In the genomic region with DNA sequence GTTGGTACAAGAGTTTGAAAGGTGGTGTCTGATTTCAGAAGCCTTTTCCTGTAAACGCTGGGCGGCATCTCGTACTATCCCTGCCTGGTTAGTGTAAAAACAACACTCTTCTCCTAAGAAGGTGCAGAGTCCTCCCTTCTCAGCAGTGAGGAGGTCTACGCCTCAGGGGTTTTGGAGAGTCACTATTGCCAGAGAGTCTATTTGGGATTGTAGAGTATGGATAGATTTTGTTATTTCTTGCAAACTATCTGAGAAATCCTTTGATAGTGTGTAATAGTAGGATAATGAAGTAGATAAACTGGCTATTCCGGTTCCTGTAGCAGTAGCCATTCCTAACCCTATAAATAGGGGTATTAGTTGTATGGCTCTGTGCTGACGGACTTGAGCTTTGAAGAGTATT, we compare ENCODE assay signal across 9 cellular contexts. TPM values are rescaled to one million over a fixed set of nuclear protein-coding genes. Genes with fewer than 3 reads are reported as not detected.
"Had no signal": no experiment of that assay in that cellular context is flagged by ENCODE, and none has a peak within 500 bp of the region (broad histone marks: within the 10 kb centered on the region; RNA-seq: fewer than 3 reads in every experiment).

No MANE protein-coding gene starts in this region.

RNA-seq across cellular contexts. Expression of gene IGSF6, which starts 21.5 kb away (rescaled TPM):
- total RNA-seq: activated T-helper 2 cell treated with anti-CD3 and anti-CD28 coated beads, Interferon-gamma antibody, Interleukin-2, Interleukin-4, amounts not matched to agents 10 μg/mL and 5 μg/mL and 100 μg/mL, durations not matched to agents 14 hours and 24 hours and 36 hours; astrocyte; MCF 10A; SK-MEL-5; WTC11 had no signal

RNA-seq across cellular contexts. Expression of gene OTOA, which starts 32.9 kb away (rescaled TPM):
- total RNA-seq: activated CD8-positive, alpha-beta T cell treated with anti-CD3 and anti-CD28 coated beads, Interleukin-2, amount 10 ng/mL, durations not matched to agents 7 days and 5 days; activated T-helper 2 cell treated with anti-CD3 and anti-CD28 coated beads, Interferon-gamma antibody, Interleukin-2, Interleukin-4, amounts not matched to agents 10 μg/mL and 5 μg/mL and 100 μg/mL, durations not matched to agents 14 hours and 24 hours and 36 hours; Peyer's patch; Right ventricle myocardium inferior; SK-MEL-5 had no signal
- polyA plus RNA-seq: IgD-negative memory B cell had no signal
